ENCODE assay signal across 8 cellular contexts in genomic region chr19:35868172-35868822, GRCh38. TPM values are rescaled to one million over a fixed set of nuclear protein-coding genes. Genes with fewer than 3 reads are reported as not detected.
DNase-seq lines count a peak whose midpoint lies in the region; ATAC-seq, FAIRE-seq and TF ChIP-seq lines count a peak whose summit lies in the region.

TSS of gene APLP1 (plus strand) at chr19:35868574. CDS start at chr19:35868637, 63 bp downstream.

- H3K27me3 Mint-ChIP-seq in activated B cell treated with CpG ODN at 0.5 μM for 24 hours, result peaks cover 59% of the 10 kb centered on the region

- CTCF ChIA-PET in GM10248 (lab: Yijun Ruan, JAX), result interaction anchor here (0.8 to 3.0 kb wide), 7 partner anchors 12 to 179 kb away, joined by 3 to 15 read pairs (median 3); no protein-coding TSS in a partner anchor
- CTCF ChIA-PET in activated B cell treated with CpG ODN at 0.5 μM for 24 hours (lab: Charles Lee), result no interaction called here

- POLR2A ChIA-PET in GM10248 (lab: Yijun Ruan, JAX), result interaction anchor here (0.6 to 0.8 kb wide), 2 partner anchors 15 to 165 kb away, joined by 4 to 9 read pairs; no protein-coding TSS in a partner anchor
- POLR2A ChIA-PET in activated B cell treated with CpG ODN at 0.5 μM for 24 hours (lab: Charles Lee), result interaction anchor here (1.0 to 1.3 kb wide), 2 partner anchors 32 to 126 kb away, joined by 3 read pairs; partner anchors contain the start of gene NFKBID

- H3K4me1 Mint-ChIP-seq in activated B cell treated with CpG ODN at 0.5 μM for 24 hours, result peaks cover 17% of the 10 kb centered on the region

- no peak for FAIRE-seq in bronchial epithelial cell (lab: Jason Lieb, UNC)

- peak; percentile 78 for DNase-seq in GM10248 (ENCODE audit: extremely low spot score)
- peak; percentile 57 for DNase-seq in NCI-H1105 (lab: John Stamatoyannopoulos, UW)
- peak; percentile 57 for DNase-seq in activated B cell treated with CpG ODN at 0.5 μM for 24 hours
- no peak for DNase-seq in bronchial epithelial cell (ENCODE audit: low read depth)
- peak; percentile 77 for DNase-seq in inferior parietal cortex (ENCODE audit: extremely low spot score)
- peak; percentile 23 to 67 for DNase-seq in stimulated activated CD4-positive, alpha-beta T cell treated with anti-CD3 and anti-CD28 coated beads, Interleukin-15, amount 100 ng/mL, for 48 hours (ENCODE audit: low read depth in 2 of 2)

- no peaks in the 10 kb centered on the region for H3K27me3 ChIP-seq in bronchial epithelial cell (ENCODE audit: control insufficient read depth, insufficient read depth, low read length)

- H3K36me3 ChIP-seq in bronchial epithelial cell (ENCODE audit: control insufficient read depth, insufficient read depth, low read length), result no peaks in the 10 kb centered on the region

- ATAC-seq in activated B cell treated with CpG ODN at 0.5 μM for 24 hours (ENCODE audit: low read depth), result peak; percentile 67
- no peak for ATAC-seq in GM18498 (IDR thresholded peaks at IDR 0.05; ENCODE audit: unreplicated experiment)
- no peak for ATAC-seq in HG02571 (IDR thresholded peaks at IDR 0.05; ENCODE audit: unreplicated experiment)

- no peaks in the 10 kb centered on the region for H3K36me3 Mint-ChIP-seq in activated B cell treated with CpG ODN at 0.5 μM for 24 hours (ENCODE audit: low read depth)

- no peak for TF ChIP-seq CTCF in GM10248 (IDR thresholded peaks at IDR 0.05; ENCODE audit: control extremely low read depth, extremely low read depth, low read depth, missing control alignments)
- no peak for TF ChIP-seq CTCF in activated B cell treated with CpG ODN at 0.5 μM for 24 hours (IDR thresholded peaks at IDR 0.05)
- TF ChIP-seq CTCF in bronchial epithelial cell (IDR thresholded peaks at IDR 0.05; ENCODE audit: insufficient read depth, low read length, severe bottlenecking), result no peak

- H3K4me3 ChIP-seq in bronchial epithelial cell (ENCODE audit: low read depth, low read length), result peak within 1 kb of the TSS; percentile 25

- no peak within 1 kb of the TSS for H3K27ac Mint-ChIP-seq in activated B cell treated with CpG ODN at 0.5 μM for 24 hours

- no peaks in the 10 kb centered on the region for H3K9me3 Mint-ChIP-seq in activated B cell treated with CpG ODN at 0.5 μM for 24 hours

- intact Hi-C loops in activated B cell treated with CpG ODN at 0.5 μM for 24 hours (cut with micrococcal nuclease), result loop anchor here (5.0 kb wide), 1 partner anchor 91 kb away; the partner anchor contains the start of gene ARHGAP33

- peak within 1 kb of the TSS; percentile 56 for H3K4me3 Mint-ChIP-seq in activated B cell treated with CpG ODN at 0.5 μM for 24 hours

RNA-seq across cellular contexts. Expression of gene APLP1, which starts in this region (rescaled TPM):
- total RNA-seq in activated B cell treated with CpG ODN at 0.5 μM for 24 hours, result not detected in 2 replicates
- total RNA-seq in bronchial epithelial cell, result 0.26 and 0.51 TPM in 2 replicates

Comparison
In these comparisons a context has a peak if more than half of its experiments do, and no peak if none do; other contexts are left out.
1. Peak in DNase-seq and ATAC-seq in activated B cell treated with CpG ODN at 0.5 μM for 24 hours; RNA of the gene not detected or under 1 TPM.